In the genomic region with DNA sequence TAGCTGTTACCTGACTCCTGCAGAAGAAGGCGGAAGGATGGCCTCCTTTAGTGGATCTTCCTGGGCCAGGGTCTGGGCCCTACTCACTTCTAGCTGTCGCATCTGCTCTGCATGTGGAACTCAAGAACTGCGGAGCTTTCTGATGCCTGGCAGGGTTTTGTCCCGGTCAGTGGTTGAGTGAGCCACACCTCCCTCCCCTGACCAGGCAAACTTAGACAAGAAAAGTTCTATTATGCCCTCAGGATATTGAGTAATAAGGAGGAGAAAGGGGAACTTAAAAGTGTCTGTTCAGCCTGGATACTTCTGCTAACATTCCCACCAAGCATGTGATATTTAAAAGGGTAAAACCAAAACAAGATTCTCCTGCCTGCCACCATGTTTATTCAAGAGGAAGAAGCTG, we compare ENCODE assay signal across 9 cellular contexts. TPM values are rescaled to one million over a fixed set of nuclear protein-coding genes. Genes with fewer than 3 reads are reported as not detected.
DNase-seq lines count a peak whose midpoint lies in the region; ATAC-seq, FAIRE-seq and TF ChIP-seq lines count a peak whose summit lies in the region.
"Had no signal": no experiment of that assay in that cellular context is flagged by ENCODE, and none has a peak within 500 bp of the region (broad histone marks: within the 10 kb centered on the region; RNA-seq: fewer than 3 reads in every experiment).

A gene with protein sequence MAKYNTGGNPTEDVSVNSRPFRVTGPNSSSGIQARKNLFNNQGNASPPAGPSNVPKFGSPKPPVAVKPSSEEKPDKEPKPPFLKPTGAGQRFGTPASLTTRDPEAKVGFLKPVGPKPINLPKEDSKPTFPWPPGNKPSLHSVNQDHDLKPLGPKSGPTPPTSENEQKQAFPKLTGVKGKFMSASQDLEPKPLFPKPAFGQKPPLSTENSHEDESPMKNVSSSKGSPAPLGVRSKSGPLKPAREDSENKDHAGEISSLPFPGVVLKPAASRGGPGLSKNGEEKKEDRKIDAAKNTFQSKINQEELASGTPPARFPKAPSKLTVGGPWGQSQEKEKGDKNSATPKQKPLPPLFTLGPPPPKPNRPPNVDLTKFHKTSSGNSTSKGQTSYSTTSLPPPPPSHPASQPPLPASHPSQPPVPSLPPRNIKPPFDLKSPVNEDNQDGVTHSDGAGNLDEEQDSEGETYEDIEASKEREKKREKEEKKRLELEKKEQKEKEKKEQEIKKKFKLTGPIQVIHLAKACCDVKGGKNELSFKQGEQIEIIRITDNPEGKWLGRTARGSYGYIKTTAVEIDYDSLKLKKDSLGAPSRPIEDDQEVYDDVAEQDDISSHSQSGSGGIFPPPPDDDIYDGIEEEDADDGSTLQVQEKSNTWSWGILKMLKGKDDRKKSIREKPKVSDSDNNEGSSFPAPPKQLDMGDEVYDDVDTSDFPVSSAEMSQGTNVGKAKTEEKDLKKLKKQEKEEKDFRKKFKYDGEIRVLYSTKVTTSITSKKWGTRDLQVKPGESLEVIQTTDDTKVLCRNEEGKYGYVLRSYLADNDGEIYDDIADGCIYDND (minus strand): TSS at position 131 of the 400 bp plus-strand sequence. CDS start 16,603 bp downstream, outside the sequence.

- no peaks in the 10 kb centered on the region for H3K36me3 Mint-ChIP-seq in CD4-positive, alpha-beta memory T cell

- H3K27me3 ChIP-seq in CD4-positive, alpha-beta memory T cell (ENCODE audit: insufficient read depth, low read length), result no peaks in the 10 kb centered on the region
- H3K27me3 ChIP-seq in Peyer's patch (no peaks in the 10 kb centered on the region), pancreas (no peaks in the 10 kb centered on the region)

- POLR2A ChIA-PET in CD4-positive, alpha-beta memory T cell (lab: Charles Lee; ENCODE audit: partially characterized antibody), result interaction anchor here (0.7 to 6.8 kb wide), 6 partner anchors 21 to 79 kb away, joined by 3 to 362 read pairs (median 32); no protein-coding TSS in a partner anchor

- H3K27ac ChIP-seq in CD4-positive, alpha-beta memory T cell (ENCODE audit: low read depth, low read length), result no peak within 1 kb of the TSS
- H3K27ac ChIP-seq in Peyer's patch (peak within 1 kb of the TSS; percentile 3 to 65 (median 42)), pancreas (peak within 1 kb of the TSS in 1 of 4 donors; percentile 7)

- peaks cover 40 to 55% (median 48%) of the 10 kb centered on the region in 4 donors for H3K4me1 Mint-ChIP-seq in CD4-positive, alpha-beta memory T cell

- WGBS in pancreas, 2 donors, result 75 to 78% methylated on average over 4 of the region's 4 CpGs

- no peak for FAIRE-seq in pancreas (lab: Jason Lieb, UNC)

- H3K9me3 ChIP-seq in CD4-positive, alpha-beta memory T cell (ENCODE audit: control insufficient read depth in 1 of 2, low read length in 2 of 2), result no peaks in the 10 kb centered on the region
- no peaks in the 10 kb centered on the region for H3K9me3 ChIP-seq in Peyer's patch
- no peaks in the 10 kb centered on the region for H3K9me3 ChIP-seq in pancreas

- no peak within 1 kb of the TSS for H3K4me3 ChIP-seq in CD4-positive, alpha-beta memory T cell (ENCODE audit: low read length in 2 of 2)
- H3K4me3 ChIP-seq in Peyer's patch (peak within 1 kb of the TSS in 1 of 4 donors; percentile 21), pancreas (peak within 1 kb of the TSS in 1 of 4 donors; percentile 22)

- H3K27me3 Mint-ChIP-seq in CD4-positive, alpha-beta memory T cell, result no peaks in the 10 kb centered on the region

- ATAC-seq in pancreas (peak in 3 of 4 donors; percentile 14 to 70 (median 67)), GM19023 (IDR thresholded peaks at IDR 0.05; ENCODE audit: unreplicated experiment) (no peak), GM19324 (IDR thresholded peaks at IDR 0.05; ENCODE audit: low FRiP score, unreplicated experiment) (no peak)

- no peaks in the 10 kb centered on the region for H3K36me3 ChIP-seq in CD4-positive, alpha-beta memory T cell (ENCODE audit: insufficient read depth, low read length)
- H3K36me3 ChIP-seq in Peyer's patch, result no peaks in the 10 kb centered on the region
- H3K36me3 ChIP-seq in pancreas, result no peaks in the 10 kb centered on the region

- no peak for TF ChIP-seq CTCF in Peyer's patch (IDR thresholded peaks at IDR 0.05)
- TF ChIP-seq CTCF in pancreas (IDR thresholded peaks at IDR 0.05), result no peak
- TF ChIP-seq CTCF in GM10266 (IDR thresholded peaks at IDR 0.05; ENCODE audit: control insufficient read depth, insufficient read depth, low read depth, missing control alignments), result no peak

- CTCF ChIA-PET in CD4-positive, alpha-beta memory T cell (lab: Charles Lee; ENCODE audit: partially characterized antibody), result interaction anchor here (1.8 to 7.4 kb wide), 8 partner anchors 7 to 67 kb away, joined by 6 to 313 read pairs (median 120); no protein-coding TSS in a partner anchor

- intact Hi-C loops in CD4-positive, alpha-beta memory T cell (cut with micrococcal nuclease), result loop anchor here (5.0 kb wide), 1 partner anchor 147 kb away; a partner anchor contains a TSS
- intact Hi-C loops in pancreas (cut with DNase I), result loop anchor here in 1 of 3 donors (10.0 kb wide), 1 partner anchor 345 kb away; no protein-coding TSS in a partner anchor

- H3K9me3 Mint-ChIP-seq in CD4-positive, alpha-beta memory T cell, result no peaks in the 10 kb centered on the region

- H3K4me3 Mint-ChIP-seq in CD4-positive, alpha-beta memory T cell, result peak within 1 kb of the TSS in 5 of 8 donors; percentile 25 to 64 (median 43)

- H3K27ac Mint-ChIP-seq in CD4-positive, alpha-beta memory T cell, result peak within 1 kb of the TSS; percentile 29 to 91 (median 79)

- DNase-seq in CD4-positive, alpha-beta memory T cell, result no peak
- DNase-seq in Peyer's patch, result peak in 1 of 3 donors; percentile 52
- peak; percentile 58 for DNase-seq in fibroblast of gingiva (ENCODE audit: low read depth)
- DNase-seq in pancreas, result peak in 1 of 6 donors; percentile 38
- DNase-seq in GM10266 (ENCODE audit: extremely low spot score), result no peak
- DNase-seq in DMS153 (lab: John Stamatoyannopoulos, UW), result no peak
- DNase-seq: activated CD8-positive, alpha-beta memory T cell treated with anti-CD3 and anti-CD28 coated beads, Interleukin-2, amount 50 U/mL, for 4 hours had no signal

- no peak for TF ChIP-seq POLR2A in Peyer's patch (IDR thresholded peaks at IDR 0.05)

- peaks cover 50% of the 10 kb centered on the region for H3K4me1 ChIP-seq in CD4-positive, alpha-beta memory T cell (ENCODE audit: insufficient read depth, low read length)
- H3K4me1 ChIP-seq in Peyer's patch (no peaks in the 10 kb centered on the region), pancreas (no peaks in the 10 kb centered on the region)

RNA-seq across cellular contexts. Expression of the gene that starts here (rescaled TPM):
- total RNA-seq in CD4-positive, alpha-beta memory T cell, result 100 to 1,000 TPM; 571 to 596 TPM
- polyA plus RNA-seq in CD4-positive, alpha-beta memory T cell, result 100 to 1,000 TPM; 184 to 414 TPM
- total RNA-seq in Peyer's patch, result 100 to 1,000 TPM in 1 of 4 donors, 10 to 100 TPM in 3; 12.1 to 184 (median 17.6) TPM
- 10 to 100 TPM in 1 of 6 donors, 1 to 10 TPM in 3, under 1 TPM in 2; 0.79 to 16.9 (median 2.5) TPM for total RNA-seq in pancreas
- under 1 TPM; 0.49 to 0.56 TPM for polyA plus RNA-seq in pancreas

Comparison
In these comparisons a context has a peak if more than half of its experiments do, and no peak if none do; other contexts are left out.
1. RNA of the gene that starts here (polyA plus RNA-seq): 184 to 414 TPM in CD4-positive, alpha-beta memory T cell; 0.49 to 0.56 TPM in pancreas; every median in the first group is over 100 times any median in the second.
2. ATAC-seq: peak in pancreas (3 of 4); none in GM19023 (single experiment) and GM19324 (single experiment).